ENCODE assay signal across 28 cellular contexts in the genomic region with DNA sequence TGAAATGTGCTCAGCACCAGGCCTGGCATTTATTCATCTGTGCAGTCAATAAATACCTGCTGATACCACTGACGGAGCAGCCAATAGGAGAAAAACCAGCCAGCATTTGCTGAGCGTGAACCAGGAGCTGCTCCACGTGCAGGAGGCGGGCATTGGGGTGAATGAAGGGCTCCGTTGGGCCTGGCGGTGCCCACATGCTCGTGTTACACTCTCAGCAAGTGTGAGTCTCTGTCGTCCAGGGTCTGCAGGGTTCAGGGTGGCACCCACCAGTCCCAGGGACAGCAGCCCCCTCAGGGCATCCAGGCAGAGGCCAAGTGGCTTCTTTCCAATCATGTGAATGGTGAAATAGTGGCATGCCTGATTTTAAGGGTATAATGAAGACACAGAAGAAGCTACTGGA. TPM values are rescaled to one million over a fixed set of nuclear protein-coding genes. Genes with fewer than 3 reads are reported as not detected.
"Had no signal": no experiment of that assay in that cellular context is flagged by ENCODE, and none has a peak within 500 bp of the region (broad histone marks: within the 10 kb centered on the region; RNA-seq: fewer than 3 reads in every experiment).

No MANE protein-coding gene starts in this region.

- H3K9me3 Mint-ChIP-seq: dendritic cell treated with granulocyte-macrophage colony-stimulating factor and Interleukin-4, amounts not matched to agents 40 ng/mL and 50 ng/mL, for 4 days; effector memory CD8-positive, alpha-beta T cell; endodermal cell had no signal

- DNase-seq: colonic mucosa; cortex of kidney; dermis blood vessel endothelial cell; dorsolateral prefrontal cortex; effector CD4-positive, alpha-beta T cell; effector CD8-positive, alpha-beta T cell; effector memory CD4-positive, alpha-beta T cell; effector memory CD8-positive, alpha-beta T cell; endodermal cell; erythroblast; esophagus squamous epithelium; foreskin fibroblast; foreskin keratinocyte; foreskin melanocyte; gastrocnemius medialis; glutamatergic neuron; head of caudate nucleus; heart right ventricle had no signal

- H3K36me3 ChIP-seq: colonic mucosa, esophagus muscularis mucosa, esophagus squamous epithelium, gastrocnemius medialis, gastroesophageal sphincter, heart right ventricle had no signal

- H3K4me1 ChIP-seq: colonic mucosa, foreskin keratinocyte had no signal

- H3K27ac ChIP-seq: colonic mucosa, coronary artery, dorsolateral prefrontal cortex, epithelial cell of prostate, esophagus muscularis mucosa, esophagus squamous epithelium, foreskin keratinocyte, gastrocnemius medialis, gastroesophageal sphincter, heart right ventricle had no signal

- ATAC-seq: effector memory CD8-positive, alpha-beta T cell; esophagus mucosa; foreskin keratinocyte; gastrocnemius medialis; gastroesophageal sphincter; heart right ventricle had no signal

- H3K4me3 Mint-ChIP-seq: dendritic cell treated with granulocyte-macrophage colony-stimulating factor and Interleukin-4, amounts not matched to agents 40 ng/mL and 50 ng/mL, for 4 days; effector memory CD8-positive, alpha-beta T cell; endodermal cell had no signal

- H3K9me3 ChIP-seq: colonic mucosa, esophagus muscularis mucosa, esophagus squamous epithelium, gastrocnemius medialis, gastroesophageal sphincter, heart right ventricle had no signal

- H3K27ac Mint-ChIP-seq: dendritic cell treated with granulocyte-macrophage colony-stimulating factor and Interleukin-4, amounts not matched to agents 40 ng/mL and 50 ng/mL, for 4 days; effector memory CD8-positive, alpha-beta T cell; endodermal cell had no signal

- H3K27me3 ChIP-seq: colonic mucosa, dorsolateral prefrontal cortex, esophagus muscularis mucosa, foreskin keratinocyte, gastrocnemius medialis had no signal

- H3K4me3 ChIP-seq: colonic mucosa, coronary artery, dorsolateral prefrontal cortex, esophagus muscularis mucosa, esophagus squamous epithelium, gastrocnemius medialis, gastroesophageal sphincter, heart right ventricle had no signal

RNA-seq across cellular contexts. Expression of a gene that starts 33.8 kb away (rescaled TPM):
- total RNA-seq: dermis blood vessel endothelial cell, dermis microvascular lymphatic vessel endothelial cell, endothelial cell of umbilical vein, fibroblast of villous mesenchyme, gastrocnemius medialis, glomerular endothelial cell had no signal
- polyA plus RNA-seq: endothelial cell of umbilical vein, foreskin keratinocyte had no signal
